30 cellular contexts compared by ENCODE assay signal in the genomic region with DNA sequence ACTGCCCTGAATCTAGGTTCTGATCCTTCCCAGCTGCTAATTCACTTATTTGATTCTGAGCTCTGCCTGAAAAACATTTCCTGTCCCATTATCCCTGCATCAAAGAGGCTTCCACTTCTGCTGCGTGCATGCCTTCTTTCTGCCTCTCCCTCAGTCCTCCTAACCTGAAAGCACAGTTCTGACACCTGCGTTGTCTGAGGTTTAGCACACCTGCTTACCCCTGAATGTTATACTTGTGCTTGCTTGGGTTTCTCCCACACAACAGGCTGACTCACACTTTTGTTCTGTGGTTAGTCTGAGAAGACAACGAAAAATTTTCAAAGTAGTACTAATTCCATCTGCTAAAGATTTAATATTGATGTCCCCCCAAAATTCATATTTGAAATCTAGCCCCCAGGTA. TPM values are rescaled to one million over a fixed set of nuclear protein-coding genes. Genes with fewer than 3 reads are reported as not detected.
"Had no signal": no experiment of that assay in that cellular context is flagged by ENCODE, and none has a peak within 500 bp of the region (broad histone marks: within the 10 kb centered on the region; RNA-seq: fewer than 3 reads in every experiment).

No MANE protein-coding gene starts in this region.

- H3K27me3 ChIP-seq: gastrocnemius medialis, neural progenitor cell, right lobe of liver, stomach, thyroid gland, vagina had no signal

- H3K4me2 ChIP-seq: neural progenitor cell, smooth muscle cell had no signal

- H3K27ac Mint-ChIP-seq: dendritic cell treated with granulocyte-macrophage colony-stimulating factor and Interleukin-4, amounts not matched to agents 40 ng/mL and 50 ng/mL, for 4 days; endodermal cell; mesothelial cell of epicardium; naive thymus-derived CD4-positive, alpha-beta T cell; neural progenitor cell; progenitor cell of endocrine pancreas; stimulated activated effector memory CD8-positive, alpha-beta T cell treated with anti-CD3 and anti-CD28 coated beads, Interleukin-12 subunit alpha, Interleukin-12 subunit beta, amount 100 ng/mL, for 72 hours had no signal

- H2AFZ ChIP-seq: neural progenitor cell, parathyroid adenoma had no signal

- H3K79me2 ChIP-seq: parathyroid adenoma had no signal

- H3K4me3 ChIP-seq: gastrocnemius medialis, lung, mucosa of descending colon, neural progenitor cell, right lobe of liver, smooth muscle cell, stomach, thyroid gland, vagina had no signal

- H3K36me3 ChIP-seq: gastrocnemius medialis, neural progenitor cell, right lobe of liver, stomach, thyroid gland, vagina had no signal

- ATAC-seq: esophagus mucosa; gastrocnemius medialis; left lobe of liver; mucosa of descending colon; naive thymus-derived CD4-positive, alpha-beta T cell; right lobe of liver; stimulated activated effector memory CD8-positive, alpha-beta T cell treated with anti-CD3 and anti-CD28 coated beads, Interleukin-12 subunit alpha, Interleukin-12 subunit beta, amount 100 ng/mL, for 72 hours had no signal

- H3K36me3 Mint-ChIP-seq: neural progenitor cell; stimulated activated effector memory CD8-positive, alpha-beta T cell treated with anti-CD3 and anti-CD28 coated beads, Interleukin-12 subunit alpha, Interleukin-12 subunit beta, amount 100 ng/mL, for 72 hours had no signal

- H3K27me3 Mint-ChIP-seq: dendritic cell treated with granulocyte-macrophage colony-stimulating factor and Interleukin-4, amounts not matched to agents 40 ng/mL and 50 ng/mL, for 4 days; progenitor cell of endocrine pancreas had no signal

- H3K4me1 ChIP-seq: gastrocnemius medialis, parathyroid adenoma, right lobe of liver, stomach, vagina had no signal

- H3K27ac ChIP-seq: epithelial cell of prostate, gastrocnemius medialis, neural progenitor cell, parathyroid adenoma, right lobe of liver, stomach, thyroid gland, vagina had no signal

- H3K9me3 ChIP-seq: gastrocnemius medialis, right lobe of liver, thyroid gland, vagina had no signal

- DNase-seq: effector CD8-positive, alpha-beta T cell; endodermal cell; foreskin fibroblast; gastrocnemius medialis; kidney; mesenchymal stem cell; mucosa of descending colon; naive thymus-derived CD4-positive, alpha-beta T cell; right lobe of liver; stimulated activated CD4-positive, alpha-beta T cell treated with anti-CD3 and anti-CD28 coated beads, Interleukin-12 subunit alpha, Interleukin-12 subunit beta, amount 100 ng/mL, for 4 hours; stimulated activated CD4-positive, alpha-beta T cell treated with anti-CD3 and anti-CD28 coated beads, Interleukin-1b, Interleukin-23, amount 100 ng/mL, for 48 hours; stimulated activated CD4-positive, alpha-beta T cell treated with anti-CD3 and anti-CD28 coated beads, Interleukin-4, amount 100 ng/mL, for 24 hours; stimulated activated naive CD4-positive, alpha-beta T cell treated with Interleukin-2 at 50 U/mL for 16 hours; stomach; thyroid gland; trophoblast cell had no signal

- H3K4me3 Mint-ChIP-seq: dendritic cell treated with granulocyte-macrophage colony-stimulating factor and Interleukin-4, amounts not matched to agents 40 ng/mL and 50 ng/mL, for 4 days; endodermal cell; mesothelial cell of epicardium; naive thymus-derived CD4-positive, alpha-beta T cell; nephron; neural progenitor cell; stimulated activated effector memory CD8-positive, alpha-beta T cell treated with anti-CD3 and anti-CD28 coated beads, Interleukin-12 subunit alpha, Interleukin-12 subunit beta, amount 100 ng/mL, for 72 hours had no signal

- H3K4me1 Mint-ChIP-seq: endodermal cell; naive thymus-derived CD4-positive, alpha-beta T cell; stimulated activated effector memory CD8-positive, alpha-beta T cell treated with anti-CD3 and anti-CD28 coated beads, Interleukin-12 subunit alpha, Interleukin-12 subunit beta, amount 100 ng/mL, for 72 hours had no signal

- H3K9ac ChIP-seq: neural progenitor cell, parathyroid adenoma had no signal

RNA-seq across cellular contexts. Expression of gene SOHLH2, which starts 3.1 kb away (rescaled TPM):
- polyA plus RNA-seq: liver; naive thymus-derived CD4-positive, alpha-beta T cell; smooth muscle cell had no signal
